8 cellular contexts compared by ENCODE assay signal in the genomic region with DNA sequence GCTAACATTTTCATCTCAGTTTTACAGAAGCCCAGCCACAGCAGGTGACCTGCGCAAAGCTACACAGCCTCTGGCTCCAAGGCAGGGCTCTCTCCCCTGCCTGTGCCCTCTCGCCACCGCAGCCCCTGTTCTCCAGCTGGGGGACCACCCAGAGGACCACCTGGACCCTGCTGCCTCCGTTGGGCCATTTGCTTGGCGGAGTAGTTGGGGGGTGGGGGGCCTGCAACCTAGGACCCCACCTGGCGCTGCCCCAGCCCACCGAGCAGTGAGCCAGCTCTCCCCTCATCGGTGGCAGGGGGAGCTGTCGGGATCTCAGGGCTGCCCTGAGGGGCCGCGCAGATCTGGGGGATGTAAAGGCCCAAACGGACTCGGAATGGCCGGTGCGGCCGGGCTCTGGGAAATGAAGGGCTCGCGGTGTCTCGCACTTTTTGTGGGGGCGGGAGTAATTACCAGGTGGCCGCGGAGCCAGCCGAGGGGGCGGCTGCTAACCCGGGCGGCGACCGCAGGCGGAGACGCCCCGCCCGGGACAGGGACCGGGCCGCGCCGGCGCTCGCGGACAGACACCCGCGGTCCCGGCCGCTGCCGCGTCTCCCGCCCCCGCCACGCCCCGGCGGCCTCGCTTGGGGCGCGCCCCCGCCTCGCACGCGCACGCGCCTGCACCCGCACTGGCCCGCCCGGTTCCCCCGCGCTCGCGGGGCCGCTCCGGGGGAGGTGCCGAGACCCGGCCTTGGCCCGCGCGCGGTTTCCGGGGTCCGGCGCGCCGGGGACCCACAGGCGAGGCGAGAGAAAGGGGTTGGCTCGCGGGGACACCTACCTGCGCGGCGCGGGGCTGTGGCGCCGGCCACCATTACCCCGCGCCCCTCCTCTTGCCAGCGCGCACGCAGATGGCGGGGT. TPM values are rescaled to one million over a fixed set of nuclear protein-coding genes. Genes with fewer than 3 reads are reported as not detected.
DNase-seq lines count a peak whose midpoint lies in the region; ATAC-seq lines count a peak whose summit lies in the region.

No MANE protein-coding gene starts in this region.

- intact Hi-C loops in right cardiac atrium (cut with DNase I): no loop called here

- no peaks in the 10 kb centered on the region for H3K27me3 ChIP-seq in right cardiac atrium (ENCODE audit: control insufficient read depth, insufficient read depth)

- WGBS in right cardiac atrium: 3% methylated on average over 95 of the region's 95 CpGs

- peaks cover 3% of the 10 kb centered on the region for H3K36me3 Mint-ChIP-seq in activated naive CD8-positive, alpha-beta T cell treated with anti-CD3 and anti-CD28 coated beads, Interleukin-2, amount 50 U/mL, for 24 hours (ENCODE audit: low read depth)

- H3K27ac ChIP-seq in right cardiac atrium (ENCODE audit: low read length): no peak overlapping the region

- H3K4me1 ChIP-seq in right cardiac atrium (ENCODE audit: control insufficient read depth, insufficient read depth, low read length): peaks cover 3% of the 10 kb centered on the region

- DNase-seq in NCI-H2081 (lab: John Stamatoyannopoulos, UW) (peak; percentile 29 to 41), NCI-H2081 treated with DMSO at 0.1 percent for 48 hours (lab: John Stamatoyannopoulos, UW) (no peak), NCI-H2171 (lab: John Stamatoyannopoulos, UW) (peak; percentile 21), right cardiac atrium (peak in 2 of 3 donors; percentile 78 to 81), skeletal muscle cell (ENCODE audit: low read depth) (no peak), NCI-H2107 treated with DMSO at 0.1 percent for 48 hours (lab: John Stamatoyannopoulos, UW; ENCODE audit: unreplicated experiment) (no peak)
- no peak for DNase-seq in activated naive CD8-positive, alpha-beta T cell treated with anti-CD3 and anti-CD28 coated beads, Interleukin-2, amount 50 U/mL, for 24 hours

- peaks cover 71% of the 10 kb centered on the region for H3K4me1 Mint-ChIP-seq in activated naive CD8-positive, alpha-beta T cell treated with anti-CD3 and anti-CD28 coated beads, Interleukin-2, amount 50 U/mL, for 24 hours

- H3K9me3 Mint-ChIP-seq in activated naive CD8-positive, alpha-beta T cell treated with anti-CD3 and anti-CD28 coated beads, Interleukin-2, amount 50 U/mL, for 24 hours: no peaks in the 10 kb centered on the region

- no peak overlapping the region for H3K27ac Mint-ChIP-seq in activated naive CD8-positive, alpha-beta T cell treated with anti-CD3 and anti-CD28 coated beads, Interleukin-2, amount 50 U/mL, for 24 hours

- H3K9me3 ChIP-seq in right cardiac atrium (ENCODE audit: control insufficient read depth, low read length): no peaks in the 10 kb centered on the region

- ATAC-seq in activated naive CD8-positive, alpha-beta T cell treated with anti-CD3 and anti-CD28 coated beads, Interleukin-2, amount 50 U/mL, for 24 hours: peak; percentile 13
- ATAC-seq in right cardiac atrium (peak; percentile 58 to 62), GM21423 (IDR thresholded peaks at IDR 0.05; ENCODE audit: unreplicated experiment) (no peak)

- H3K4me3 Mint-ChIP-seq in activated naive CD8-positive, alpha-beta T cell treated with anti-CD3 and anti-CD28 coated beads, Interleukin-2, amount 50 U/mL, for 24 hours: peak overlapping the region; percentile 36

- peak overlapping the region; percentile 61 for H3K4me3 ChIP-seq in right cardiac atrium (ENCODE audit: low read length)
- peak overlapping the region; percentile 50 for H3K4me3 ChIP-seq in skeletal muscle cell (ENCODE audit: low read depth, low read length)

- H3K27me3 Mint-ChIP-seq in activated naive CD8-positive, alpha-beta T cell treated with anti-CD3 and anti-CD28 coated beads, Interleukin-2, amount 50 U/mL, for 24 hours: no peaks in the 10 kb centered on the region

RNA-seq across cellular contexts. Expression of a gene that starts 8.6 kb away (rescaled TPM):
- 1 to 10 TPM in 1 of 4 donors, under 1 TPM in 3; 0.63 to 1.0 (median 0.80) TPM for total RNA-seq in right cardiac atrium
- polyA plus RNA-seq in right cardiac atrium: 0.25 TPM

Comparison
In these comparisons a context has a peak if more than half of its experiments do, and no peak if none do; other contexts are left out.
1. DNase-seq: peak in NCI-H2081 (2 of 2), NCI-H2171 (single experiment) and right cardiac atrium (2 of 3); none in NCI-H2081 treated with DMSO at 0.1 percent for 48 hours (single experiment), activated naive CD8-positive, alpha-beta T cell treated with anti-CD3 and anti-CD28 coated beads, Interleukin-2, amount 50 U/mL, for 24 hours (single experiment), skeletal muscle cell (single experiment) and NCI-H2107 treated with DMSO at 0.1 percent for 48 hours (single experiment).